8 cellular contexts compared by ENCODE assay signal in genomic region chr15:52651868-52652267, GRCh38. TPM values are rescaled to one million over a fixed set of nuclear protein-coding genes. Genes with fewer than 3 reads are reported as not detected.
A peak's percentile ranks its signal among the peaks of the same experiment; 100 is the strongest.
DNase-seq lines count a peak whose midpoint lies in the region; ATAC-seq, FAIRE-seq and TF ChIP-seq lines count a peak whose summit lies in the region.

No MANE protein-coding gene starts in this region.

- H3K4me1 Mint-ChIP-seq in activated T-helper 1 cell treated with anti-CD3 and anti-CD28 coated beads, Interleukin-12 subunit alpha, Interleukin-12 subunit beta, Interleukin-2, Interleukin-4 antibody, amounts not matched to agents 30 ng/mL and 10 ng/mL and 1 ng/mL, durations not matched to agents 14 hours and 24 hours and 36 hours (ENCODE audit: low read depth): peaks cover 9% of the 10 kb centered on the region

- no peaks in the 10 kb centered on the region for H3K27me3 Mint-ChIP-seq in activated T-helper 1 cell treated with anti-CD3 and anti-CD28 coated beads, Interleukin-12 subunit alpha, Interleukin-12 subunit beta, Interleukin-2, Interleukin-4 antibody, amounts not matched to agents 30 ng/mL and 10 ng/mL and 1 ng/mL, durations not matched to agents 14 hours and 24 hours and 36 hours (ENCODE audit: insufficient read depth)

- H3K27me3 ChIP-seq in muscle layer of duodenum (ENCODE audit: low read depth, low read length) (no peaks in the 10 kb centered on the region), thoracic aorta (replicated peaks; ENCODE audit: insufficient read depth) (no peaks in the 10 kb centered on the region)

- no peak overlapping the region for H3K27ac Mint-ChIP-seq in activated T-helper 1 cell treated with anti-CD3 and anti-CD28 coated beads, Interleukin-12 subunit alpha, Interleukin-12 subunit beta, Interleukin-2, Interleukin-4 antibody, amounts not matched to agents 30 ng/mL and 10 ng/mL and 1 ng/mL, durations not matched to agents 14 hours and 24 hours and 36 hours

- H3K4me1 ChIP-seq in muscle layer of duodenum (ENCODE audit: control insufficient read depth in 1 of 2, insufficient read depth in 2 of 2, low read length in 2 of 2): peaks cover 7 to 32% of the 10 kb centered on the region in 2 donors
- H3K4me1 ChIP-seq in thoracic aorta (ENCODE audit: control insufficient read depth in 1 of 2, low read depth in 2 of 2): peaks cover 23 to 26% of the 10 kb centered on the region in 2 donors

- DNase-seq in GM12891 (ENCODE audit: insufficient read length, low spot score) (no peak), NCI-H774 (lab: John Stamatoyannopoulos, UW) (peak; percentile 80), fibroblast of gingiva (ENCODE audit: low read depth) (peak; percentile 93), thoracic aorta (ENCODE audit: low spot score) (peak; percentile 5), DMS114 treated with DMSO at 0.1 percent for 48 hours (lab: John Stamatoyannopoulos, UW; ENCODE audit: unreplicated experiment) (no peak)
- peak; percentile 15 for DNase-seq in activated T-helper 1 cell treated with anti-CD3 and anti-CD28 coated beads, Interleukin-12 subunit alpha, Interleukin-12 subunit beta, Interleukin-2, Interleukin-4 antibody, amounts not matched to agents 30 ng/mL and 10 ng/mL and 1 ng/mL, durations not matched to agents 14 hours and 24 hours and 36 hours (ENCODE audit: low spot score)

- intact Hi-C loops in activated T-helper 1 cell treated with anti-CD3 and anti-CD28 coated beads, Interleukin-12 subunit alpha, Interleukin-12 subunit beta, Interleukin-2, Interleukin-4 antibody, amounts not matched to agents 30 ng/mL and 10 ng/mL and 1 ng/mL, durations not matched to agents 14 hours and 24 hours and 36 hours (cut with micrococcal nuclease): no loop called here

- peak overlapping the region; percentile 54 for H3K4me3 Mint-ChIP-seq in activated T-helper 1 cell treated with anti-CD3 and anti-CD28 coated beads, Interleukin-12 subunit alpha, Interleukin-12 subunit beta, Interleukin-2, Interleukin-4 antibody, amounts not matched to agents 30 ng/mL and 10 ng/mL and 1 ng/mL, durations not matched to agents 14 hours and 24 hours and 36 hours

- no peak for TF ChIP-seq CTCF in thoracic aorta (IDR thresholded peaks at IDR 0.05)

- H3K27ac ChIP-seq in muscle layer of duodenum (ENCODE audit: low read length): peak overlapping the region; percentile 70
- H3K27ac ChIP-seq in thoracic aorta: peak overlapping the region in 1 of 2 donors; percentile 65

- peaks cover 3 to 4% of the 10 kb centered on the region in 2 donors for H3K36me3 ChIP-seq in muscle layer of duodenum (ENCODE audit: control insufficient read depth in 1 of 2, insufficient read depth in 2 of 2, low read length in 2 of 2)
- H3K36me3 ChIP-seq in thoracic aorta: no peaks in the 10 kb centered on the region

- TF ChIP-seq POLR2A in GM12891 (IDR thresholded peaks at IDR 0.05; ENCODE audit: low read depth, low read length): no peak

- H3K9me3 Mint-ChIP-seq in activated T-helper 1 cell treated with anti-CD3 and anti-CD28 coated beads, Interleukin-12 subunit alpha, Interleukin-12 subunit beta, Interleukin-2, Interleukin-4 antibody, amounts not matched to agents 30 ng/mL and 10 ng/mL and 1 ng/mL, durations not matched to agents 14 hours and 24 hours and 36 hours: no peaks in the 10 kb centered on the region

- peaks cover 19% of the 10 kb centered on the region for H3K36me3 Mint-ChIP-seq in activated T-helper 1 cell treated with anti-CD3 and anti-CD28 coated beads, Interleukin-12 subunit alpha, Interleukin-12 subunit beta, Interleukin-2, Interleukin-4 antibody, amounts not matched to agents 30 ng/mL and 10 ng/mL and 1 ng/mL, durations not matched to agents 14 hours and 24 hours and 36 hours (ENCODE audit: low read depth)

- ATAC-seq in HG03045 (IDR thresholded peaks at IDR 0.05; ENCODE audit: unreplicated experiment) (peak; percentile 77), thoracic aorta (ENCODE audit: insufficient number of reproducible peaks, low FRiP score, low read depth) (peak; percentile 93)

- peak; percentile 91 for FAIRE-seq in GM12891 (lab: Jason Lieb, UNC)

- H3K9me3 ChIP-seq in muscle layer of duodenum (ENCODE audit: control insufficient read depth in 1 of 2, low read length in 2 of 2): no peaks in the 10 kb centered on the region
- H3K9me3 ChIP-seq in thoracic aorta: no peaks in the 10 kb centered on the region

- H3K4me3 ChIP-seq in muscle layer of duodenum (ENCODE audit: low read depth in 1 of 2, low read length in 2 of 2) (peak overlapping the region; percentile 45 to 60), thoracic aorta (peak overlapping the region; percentile 55)

TF ChIP-seq in GM12891, 5 proteins besides CTCF, POLR2A, EP300 and RAD21:
- TF ChIP-seq POU2F2 (IDR thresholded peaks at IDR 0.05; ENCODE audit: low read depth, low read length) (no peak), TAF1 (IDR thresholded peaks at IDR 0.05; ENCODE audit: low read depth, low read length) (no peak), PAX5 (IDR thresholded peaks at IDR 0.05; ENCODE audit: insufficient read depth, low read length, severe bottlenecking) (no peak), POLR2AphosphoS5 (IDR thresholded peaks at IDR 0.05; ENCODE audit: low read depth, low read length) (no peak), SPI1 (IDR thresholded peaks at IDR 0.05; ENCODE audit: low read depth, low read length) (no peak)

RNA-seq across cellular contexts. Expression of gene ATOSA, which starts 27.3 kb away (rescaled TPM):
- 7.9 TPM for polyA plus RNA-seq in GM12891 (2012; ENCODE audit: low read depth, missing spikeins)
- 14.8 and 16.5 TPM in 2 replicates for total RNA-seq in activated T-helper 1 cell treated with anti-CD3 and anti-CD28 coated beads, Interleukin-12 subunit alpha, Interleukin-12 subunit beta, Interleukin-2, Interleukin-4 antibody, amounts not matched to agents 30 ng/mL and 10 ng/mL and 1 ng/mL, durations not matched to agents 14 hours and 24 hours and 36 hours
- total RNA-seq in thoracic aorta: 10 to 100 TPM; 47.8 to 59.4 TPM

Comparison
In these comparisons a context has a peak if more than half of its experiments do, and no peak if none do; other contexts are left out.
1. DNase-seq: peak in NCI-H774 (single experiment), activated T-helper 1 cell treated with anti-CD3 and anti-CD28 coated beads, Interleukin-12 subunit alpha, Interleukin-12 subunit beta, Interleukin-2, Interleukin-4 antibody, amounts not matched to agents 30 ng/mL and 10 ng/mL and 1 ng/mL, durations not matched to agents 14 hours and 24 hours and 36 hours (single experiment), fibroblast of gingiva (single experiment) and thoracic aorta (single experiment); none in GM12891 (single experiment) and DMS114 treated with DMSO at 0.1 percent for 48 hours (single experiment).